ENCODE assay signal across 8 cellular contexts in genomic region chr6:17015551-17016381, GRCh38.
A peak's percentile ranks its signal among the peaks of the same experiment; 100 is the strongest.
DNase-seq lines count a peak whose midpoint lies in the region; ATAC-seq lines count a peak whose summit lies in the region.

No MANE protein-coding gene starts in this region.

- 95% methylated on average over 51 of the region's 51 CpGs for WGBS in HUES64

- H3K4me1 Mint-ChIP-seq in activated naive CD8-positive, alpha-beta T cell treated with anti-CD3 and anti-CD28 coated beads, Interleukin-2, amount 10 ng/mL, durations not matched to agents 7 days and 5 days: peaks cover 6% of the 10 kb centered on the region

- peaks cover 10% of the 10 kb centered on the region for H3K4me1 ChIP-seq in HUES64 (ENCODE audit: insufficient read depth, low read length)

- H3K9me3 ChIP-seq in HUES64 (ENCODE audit: insufficient read depth, low read depth, low read length): peaks cover 4% of the 10 kb centered on the region; the same call in 1 of the 2 replicates

- H3K27me3 ChIP-seq in HUES64 (ENCODE audit: insufficient read depth, low read length): no peaks in the 10 kb centered on the region

- no peak overlapping the region; the same call in 1 of the 2 replicates for H3K9ac ChIP-seq in HUES64 (ENCODE audit: low read depth, low read length)

- peak overlapping the region; percentile 53 for H3K4me3 ChIP-seq in HUES64 (ENCODE audit: low read length)

- no peak overlapping the region for H3K27ac ChIP-seq in HUES64 (ENCODE audit: low read depth, low read length)

- no peaks in the 10 kb centered on the region for H3K36me3 Mint-ChIP-seq in activated naive CD8-positive, alpha-beta T cell treated with anti-CD3 and anti-CD28 coated beads, Interleukin-2, amount 10 ng/mL, durations not matched to agents 7 days and 5 days

- H3K9me3 Mint-ChIP-seq in activated naive CD8-positive, alpha-beta T cell treated with anti-CD3 and anti-CD28 coated beads, Interleukin-2, amount 10 ng/mL, durations not matched to agents 7 days and 5 days: peaks cover 2% of the 10 kb centered on the region

- peak overlapping the region; percentile 83 for H3K4me3 Mint-ChIP-seq in activated naive CD8-positive, alpha-beta T cell treated with anti-CD3 and anti-CD28 coated beads, Interleukin-2, amount 10 ng/mL, durations not matched to agents 7 days and 5 days

- DNase-seq in activated naive CD8-positive, alpha-beta T cell treated with anti-CD3 and anti-CD28 coated beads, Interleukin-2, amount 10 ng/mL, durations not matched to agents 7 days and 5 days: peak; percentile 70
- peak in 1 of 2 donors; percentile 51 for DNase-seq in left colon
- peak; percentile 26 for DNase-seq in stimulated activated CD8-positive, alpha-beta memory T cell treated with anti-CD3 and anti-CD28 coated beads, Interleukin-4, amount 100 ng/mL, for 24 hours (ENCODE audit: low read depth)
- DNase-seq in cerebellar cortex (ENCODE audit: low spot score): no peak
- no peak for DNase-seq in NCI-H2107 (lab: John Stamatoyannopoulos, UW)
- DNase-seq in NCI-H2227 (lab: John Stamatoyannopoulos, UW; ENCODE audit: unreplicated experiment): no peak
- no peak for DNase-seq in effector CD8-positive, alpha-beta T cell (lab: John Stamatoyannopoulos, UW)

- peak; percentile 86 for ATAC-seq in activated naive CD8-positive, alpha-beta T cell treated with anti-CD3 and anti-CD28 coated beads, Interleukin-2, amount 10 ng/mL, durations not matched to agents 7 days and 5 days (ENCODE audit: low read depth)
- peak; percentile 84 for ATAC-seq in left colon

- intact Hi-C loops in left colon (cut with DNase I, micrococcal nuclease): no loop called here

- H3K36me3 ChIP-seq in HUES64 (ENCODE audit: insufficient read depth, low read length): no peaks in the 10 kb centered on the region

- H3K27ac Mint-ChIP-seq in activated naive CD8-positive, alpha-beta T cell treated with anti-CD3 and anti-CD28 coated beads, Interleukin-2, amount 10 ng/mL, durations not matched to agents 7 days and 5 days: peak overlapping the region; percentile 55

- POLR2A ChIA-PET in activated naive CD8-positive, alpha-beta T cell treated with anti-CD3 and anti-CD28 coated beads, Interleukin-2, amount 10 ng/mL, durations not matched to agents 7 days and 5 days (lab: Charles Lee): interaction anchor here (2.3 kb wide), 1 partner anchor 10 kb away, joined by 9 read pairs; no protein-coding TSS in a partner anchor

- H3K27me3 Mint-ChIP-seq in activated naive CD8-positive, alpha-beta T cell treated with anti-CD3 and anti-CD28 coated beads, Interleukin-2, amount 10 ng/mL, durations not matched to agents 7 days and 5 days: peaks cover 31% of the 10 kb centered on the region

Comparison
In these comparisons a context has a peak if more than half of its experiments do, and no peak if none do; other contexts are left out.
1. DNase-seq: peak in activated naive CD8-positive, alpha-beta T cell treated with anti-CD3 and anti-CD28 coated beads, Interleukin-2, amount 10 ng/mL, durations not matched to agents 7 days and 5 days (single experiment) and stimulated activated CD8-positive, alpha-beta memory T cell treated with anti-CD3 and anti-CD28 coated beads, Interleukin-4, amount 100 ng/mL, for 24 hours (single experiment); none in cerebellar cortex (single experiment), NCI-H2107 (single experiment), NCI-H2227 (single experiment) and effector CD8-positive, alpha-beta T cell (single experiment).